In genomic region chr19:2128252-2128651, GRCh38 we compare ENCODE assay signal across 1 cellular context. TPM values are rescaled to one million over a fixed set of nuclear protein-coding genes. Genes with fewer than 3 reads are reported as not detected.
"Had no signal": no experiment of that assay in that cellular context is flagged by ENCODE, and none has a peak within 500 bp of the region (broad histone marks: within the 10 kb centered on the region; RNA-seq: fewer than 3 reads in every experiment).

No MANE protein-coding gene starts in this region.

RNA-seq across cellular contexts. Expression of gene IZUMO4, which starts 31.5 kb away (rescaled TPM):
- total RNA-seq: ascending aorta had no signal
